In the genomic region with DNA sequence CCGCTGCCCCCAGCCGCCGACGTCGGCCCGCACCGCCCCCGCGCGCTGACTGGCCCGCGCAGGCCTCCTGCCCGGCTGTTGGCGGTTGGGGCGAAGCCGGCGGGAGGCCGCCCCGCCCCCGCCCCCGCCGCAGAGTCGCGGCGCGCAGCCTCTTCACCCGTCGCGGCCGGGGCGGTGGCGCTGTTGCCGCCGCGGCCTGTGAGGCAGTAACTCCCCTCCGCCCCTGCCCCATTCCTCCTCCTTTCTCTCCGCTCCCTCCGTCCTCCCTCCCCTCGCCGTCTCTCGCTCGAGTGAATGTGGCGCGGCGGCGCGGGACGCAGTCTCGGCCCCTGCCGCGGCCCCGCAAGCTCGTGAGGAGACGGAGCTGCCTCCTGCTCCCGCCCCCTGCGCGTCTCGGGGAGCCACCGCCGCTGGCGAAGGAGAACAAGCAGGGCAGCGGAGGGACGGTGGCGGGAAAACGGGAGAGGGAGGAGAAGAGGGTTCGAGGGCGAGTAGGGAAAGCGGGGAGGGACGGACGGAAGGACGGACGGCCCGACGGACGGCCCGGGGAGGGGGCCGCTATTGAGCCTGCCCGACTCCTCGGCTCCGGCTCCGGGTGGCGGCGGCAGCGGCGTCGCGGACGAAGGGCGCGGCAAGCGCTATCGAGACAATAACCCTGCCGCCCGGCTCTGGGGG, we compare ENCODE assay signal across 1 cellular context.
A peak's percentile ranks its signal among the peaks of the same experiment; 100 is the strongest.
TF ChIP-seq lines count a peak whose summit lies in the region.

No MANE protein-coding gene starts in this region.

TF ChIP-seq in HepG2, 621 proteins besides CTCF, POLR2A, EP300 and RAD21 (continued from another document and continues in another):
- TF ChIP-seq, protein P1, sequence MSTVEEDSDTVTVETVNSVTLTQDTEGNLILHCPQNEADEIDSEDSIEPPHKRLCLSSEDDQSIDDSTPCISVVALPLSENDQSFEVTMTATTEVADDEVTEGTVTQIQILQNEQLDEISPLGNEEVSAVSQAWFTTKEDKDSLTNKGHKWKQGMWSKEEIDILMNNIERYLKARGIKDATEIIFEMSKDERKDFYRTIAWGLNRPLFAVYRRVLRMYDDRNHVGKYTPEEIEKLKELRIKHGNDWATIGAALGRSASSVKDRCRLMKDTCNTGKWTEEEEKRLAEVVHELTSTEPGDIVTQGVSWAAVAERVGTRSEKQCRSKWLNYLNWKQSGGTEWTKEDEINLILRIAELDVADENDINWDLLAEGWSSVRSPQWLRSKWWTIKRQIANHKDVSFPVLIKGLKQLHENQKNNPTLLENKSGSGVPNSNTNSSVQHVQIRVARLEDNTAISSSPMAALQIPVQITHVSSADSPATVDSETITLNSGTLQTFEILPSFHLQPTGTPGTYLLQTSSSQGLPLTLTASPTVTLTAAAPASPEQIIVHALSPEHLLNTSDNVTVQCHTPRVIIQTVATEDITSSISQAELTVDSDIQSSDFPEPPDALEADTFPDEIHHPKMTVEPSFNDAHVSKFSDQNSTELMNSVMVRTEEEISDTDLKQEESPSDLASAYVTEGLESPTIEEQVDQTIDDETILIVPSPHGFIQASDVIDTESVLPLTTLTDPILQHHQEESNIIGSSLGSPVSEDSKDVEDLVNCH (CRISPR knock-in tag; IDR thresholded peaks at IDR 0.05): no peak
- TF ChIP-seq, protein P2, sequence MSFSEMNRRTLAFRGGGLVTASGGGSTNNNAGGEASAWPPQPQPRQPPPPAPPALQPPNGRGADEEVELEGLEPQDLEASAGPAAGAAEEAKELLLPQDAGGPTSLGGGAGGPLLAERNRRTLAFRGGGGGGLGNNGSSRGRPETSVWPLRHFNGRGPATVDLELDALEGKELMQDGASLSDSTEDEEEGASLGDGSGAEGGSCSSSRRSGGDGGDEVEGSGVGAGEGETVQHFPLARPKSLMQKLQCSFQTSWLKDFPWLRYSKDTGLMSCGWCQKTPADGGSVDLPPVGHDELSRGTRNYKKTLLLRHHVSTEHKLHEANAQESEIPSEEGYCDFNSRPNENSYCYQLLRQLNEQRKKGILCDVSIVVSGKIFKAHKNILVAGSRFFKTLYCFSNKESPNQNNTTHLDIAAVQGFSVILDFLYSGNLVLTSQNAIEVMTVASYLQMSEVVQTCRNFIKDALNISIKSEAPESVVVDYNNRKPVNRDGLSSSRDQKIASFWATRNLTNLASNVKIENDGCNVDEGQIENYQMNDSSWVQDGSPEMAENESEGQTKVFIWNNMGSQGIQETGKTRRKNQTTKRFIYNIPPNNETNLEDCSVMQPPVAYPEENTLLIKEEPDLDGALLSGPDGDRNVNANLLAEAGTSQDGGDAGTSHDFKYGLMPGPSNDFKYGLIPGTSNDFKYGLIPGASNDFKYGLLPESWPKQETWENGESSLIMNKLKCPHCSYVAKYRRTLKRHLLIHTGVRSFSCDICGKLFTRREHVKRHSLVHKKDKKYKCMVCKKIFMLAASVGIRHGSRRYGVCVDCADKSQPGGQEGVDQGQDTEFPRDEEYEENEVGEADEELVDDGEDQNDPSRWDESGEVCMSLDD (CRISPR knock-in tag; IDR thresholded peaks at IDR 0.05; ENCODE audit: borderline replicate concordance): no peak
- TF ChIP-seq PAWR (CRISPR knock-in tag; IDR thresholded peaks at IDR 0.05; ENCODE audit: borderline replicate concordance) (no peak), ZNF556 (CRISPR knock-in tag; IDR thresholded peaks at IDR 0.05; ENCODE audit: borderline replicate concordance) (no peak), ZNF660 (CRISPR knock-in tag; IDR thresholded peaks at IDR 0.05; ENCODE audit: borderline replicate concordance, low read depth) (no peak), IKZF4 (CRISPR knock-in tag; IDR thresholded peaks at IDR 0.05; ENCODE audit: borderline replicate concordance, low read depth, not compliant biosample characterization) (no peak), MIER3 (CRISPR knock-in tag; IDR thresholded peaks at IDR 0.05; ENCODE audit: borderline replicate concordance) (peak; percentile 43; the same call in 1 of the 2 replicates), SNRNP70 (IDR thresholded peaks at IDR 0.05; ENCODE audit: low read depth, low read length) (no peak), ZNF30 (CRISPR knock-in tag; IDR thresholded peaks at IDR 0.05) (no peak), CENPX (CRISPR knock-in tag; IDR thresholded peaks at IDR 0.05) (no peak), ZSCAN9 (CRISPR knock-in tag; IDR thresholded peaks at IDR 0.05; ENCODE audit: borderline replicate concordance) (peak; percentile 59), HNF4G (IDR thresholded peaks at IDR 0.05; ENCODE audit: borderline replicate concordance, low read depth, low read length) (0 out of 2 replicates have a peak, but pooled peaks have one; percentile 16), HNF4G (CRISPR knock-in tag; IDR thresholded peaks at IDR 0.05; ENCODE audit: borderline replicate concordance, low read depth) (no peak), ELF3 (CRISPR knock-in tag; IDR thresholded peaks at IDR 0.05) (no peak), ZNF350 (CRISPR knock-in tag; IDR thresholded peaks at IDR 0.05; ENCODE audit: borderline replicate concordance, low read depth) (no peak), ZNF788 (CRISPR knock-in tag; IDR thresholded peaks at IDR 0.05; ENCODE audit: borderline replicate concordance) (no peak), ZNF496 (CRISPR knock-in tag; IDR thresholded peaks at IDR 0.05; ENCODE audit: insufficient replicate concordance) (no peak), MEIS1 (CRISPR knock-in tag; IDR thresholded peaks at IDR 0.05; ENCODE audit: borderline replicate concordance) (no peak), HNRNPL (IDR thresholded peaks at IDR 0.05; ENCODE audit: low read depth, low read length) (no peak), ZFY (CRISPR knock-in tag; IDR thresholded peaks at IDR 0.05) (peak; percentile 69), SOX13 (IDR thresholded peaks at IDR 0.05) (no peak; the same call in 1 of the 2 replicates), SOX13 (CRISPR knock-in tag; conservative IDR thresholded peaks at IDR 0.05 in 1 of 2, IDR thresholded peaks at IDR 0.05 in 1 of 2) (peak in 1 of 2 experiments; percentile 52; a peak in 2 of 4 replicates), ZNF333 (CRISPR knock-in tag; IDR thresholded peaks at IDR 0.05; ENCODE audit: borderline replicate concordance) (0 out of 2 replicates have a peak, but pooled peaks have one; percentile 2)
- TF ChIP-seq, protein P3, sequence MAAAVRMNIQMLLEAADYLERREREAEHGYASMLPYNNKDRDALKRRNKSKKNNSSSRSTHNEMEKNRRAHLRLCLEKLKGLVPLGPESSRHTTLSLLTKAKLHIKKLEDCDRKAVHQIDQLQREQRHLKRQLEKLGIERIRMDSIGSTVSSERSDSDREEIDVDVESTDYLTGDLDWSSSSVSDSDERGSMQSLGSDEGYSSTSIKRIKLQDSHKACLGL (CRISPR knock-in tag; IDR thresholded peaks at IDR 0.05): 0 out of 2 replicates have a peak, but pooled peaks have one; percentile 13
- TF ChIP-seq, protein P4, sequence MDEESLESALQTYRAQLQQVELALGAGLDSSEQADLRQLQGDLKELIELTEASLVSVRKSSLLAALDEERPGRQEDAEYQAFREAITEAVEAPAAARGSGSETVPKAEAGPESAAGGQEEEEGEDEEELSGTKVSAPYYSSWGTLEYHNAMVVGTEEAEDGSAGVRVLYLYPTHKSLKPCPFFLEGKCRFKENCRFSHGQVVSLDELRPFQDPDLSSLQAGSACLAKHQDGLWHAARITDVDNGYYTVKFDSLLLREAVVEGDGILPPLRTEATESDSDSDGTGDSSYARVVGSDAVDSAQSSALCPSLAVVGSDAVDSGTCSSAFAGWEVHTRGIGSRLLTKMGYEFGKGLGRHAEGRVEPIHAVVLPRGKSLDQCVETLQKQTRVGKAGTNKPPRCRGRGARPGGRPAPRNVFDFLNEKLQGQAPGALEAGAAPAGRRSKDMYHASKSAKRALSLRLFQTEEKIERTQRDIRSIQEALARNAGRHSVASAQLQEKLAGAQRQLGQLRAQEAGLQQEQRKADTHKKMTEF (CRISPR knock-in tag; IDR thresholded peaks at IDR 0.05): no peak; the same call in 1 of the 2 replicates
- TF ChIP-seq, protein P5, sequence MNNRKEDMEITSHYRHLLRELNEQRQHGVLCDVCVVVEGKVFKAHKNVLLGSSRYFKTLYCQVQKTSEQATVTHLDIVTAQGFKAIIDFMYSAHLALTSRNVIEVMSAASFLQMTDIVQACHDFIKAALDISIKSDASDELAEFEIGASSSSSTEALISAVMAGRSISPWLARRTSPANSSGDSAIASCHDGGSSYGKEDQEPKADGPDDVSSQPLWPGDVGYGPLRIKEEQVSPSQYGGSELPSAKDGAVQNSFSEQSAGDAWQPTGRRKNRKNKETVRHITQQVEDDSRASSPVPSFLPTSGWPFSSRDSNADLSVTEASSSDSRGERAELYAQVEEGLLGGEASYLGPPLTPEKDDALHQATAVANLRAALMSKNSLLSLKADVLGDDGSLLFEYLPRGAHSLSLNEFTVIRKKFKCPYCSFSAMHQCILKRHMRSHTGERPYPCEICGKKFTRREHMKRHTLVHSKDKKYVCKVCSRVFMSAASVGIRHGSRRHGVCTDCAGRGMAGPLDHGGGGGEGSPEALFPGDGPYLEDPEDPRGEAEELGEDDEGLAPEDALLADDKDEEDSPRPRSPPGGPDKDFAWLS (CRISPR knock-in tag; IDR thresholded peaks at IDR 0.05; ENCODE audit: borderline replicate concordance): no peak
- TF ChIP-seq, protein P6, sequence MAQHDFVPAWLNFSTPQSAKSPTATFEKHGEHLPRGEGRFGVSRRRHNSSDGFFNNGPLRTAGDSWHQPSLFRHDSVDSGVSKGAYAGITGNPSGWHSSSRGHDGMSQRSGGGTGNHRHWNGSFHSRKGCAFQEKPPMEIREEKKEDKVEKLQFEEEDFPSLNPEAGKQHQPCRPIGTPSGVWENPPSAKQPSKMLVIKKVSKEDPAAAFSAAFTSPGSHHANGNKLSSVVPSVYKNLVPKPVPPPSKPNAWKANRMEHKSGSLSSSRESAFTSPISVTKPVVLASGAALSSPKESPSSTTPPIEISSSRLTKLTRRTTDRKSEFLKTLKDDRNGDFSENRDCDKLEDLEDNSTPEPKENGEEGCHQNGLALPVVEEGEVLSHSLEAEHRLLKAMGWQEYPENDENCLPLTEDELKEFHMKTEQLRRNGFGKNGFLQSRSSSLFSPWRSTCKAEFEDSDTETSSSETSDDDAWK (CRISPR knock-in tag; IDR thresholded peaks at IDR 0.05): no peak
- TF ChIP-seq, protein P7, sequence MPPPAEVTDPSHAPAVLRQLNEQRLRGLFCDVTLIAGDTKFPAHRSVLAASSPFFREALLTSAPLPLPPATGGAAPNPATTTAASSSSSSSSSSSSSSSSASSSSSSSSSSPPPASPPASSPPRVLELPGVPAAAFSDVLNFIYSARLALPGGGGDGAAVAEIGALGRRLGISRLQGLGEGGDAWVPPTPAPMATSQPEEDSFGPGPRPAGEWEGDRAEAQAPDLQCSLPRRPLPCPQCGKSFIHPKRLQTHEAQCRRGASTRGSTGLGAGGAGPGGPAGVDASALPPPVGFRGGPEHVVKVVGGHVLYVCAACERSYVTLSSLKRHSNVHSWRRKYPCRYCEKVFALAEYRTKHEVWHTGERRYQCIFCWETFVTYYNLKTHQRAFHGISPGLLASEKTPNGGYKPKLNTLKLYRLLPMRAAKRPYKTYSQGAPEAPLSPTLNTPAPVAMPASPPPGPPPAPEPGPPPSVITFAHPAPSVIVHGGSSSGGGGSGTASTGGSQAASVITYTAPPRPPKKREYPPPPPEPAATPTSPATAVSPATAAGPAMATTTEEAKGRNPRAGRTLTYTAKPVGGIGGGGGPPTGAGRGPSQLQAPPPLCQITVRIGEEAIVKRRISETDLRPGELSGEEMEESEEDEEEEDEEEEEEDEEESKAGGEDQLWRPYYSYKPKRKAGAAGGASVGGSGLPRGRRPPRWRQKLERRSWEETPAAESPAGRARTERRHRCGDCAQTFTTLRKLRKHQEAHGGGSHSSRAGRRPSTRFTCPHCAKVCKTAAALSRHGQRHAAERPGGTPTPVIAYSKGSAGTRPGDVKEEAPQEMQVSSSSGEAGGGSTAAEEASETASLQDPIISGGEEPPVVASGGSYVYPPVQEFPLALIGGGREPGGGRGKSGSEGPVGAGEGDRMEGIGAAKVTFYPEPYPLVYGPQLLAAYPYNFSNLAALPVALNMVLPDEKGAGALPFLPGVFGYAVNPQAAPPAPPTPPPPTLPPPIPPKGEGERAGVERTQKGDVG (CRISPR knock-in tag; IDR thresholded peaks at IDR 0.05; ENCODE audit: borderline replicate concordance): no peak
- TF ChIP-seq, protein P8, sequence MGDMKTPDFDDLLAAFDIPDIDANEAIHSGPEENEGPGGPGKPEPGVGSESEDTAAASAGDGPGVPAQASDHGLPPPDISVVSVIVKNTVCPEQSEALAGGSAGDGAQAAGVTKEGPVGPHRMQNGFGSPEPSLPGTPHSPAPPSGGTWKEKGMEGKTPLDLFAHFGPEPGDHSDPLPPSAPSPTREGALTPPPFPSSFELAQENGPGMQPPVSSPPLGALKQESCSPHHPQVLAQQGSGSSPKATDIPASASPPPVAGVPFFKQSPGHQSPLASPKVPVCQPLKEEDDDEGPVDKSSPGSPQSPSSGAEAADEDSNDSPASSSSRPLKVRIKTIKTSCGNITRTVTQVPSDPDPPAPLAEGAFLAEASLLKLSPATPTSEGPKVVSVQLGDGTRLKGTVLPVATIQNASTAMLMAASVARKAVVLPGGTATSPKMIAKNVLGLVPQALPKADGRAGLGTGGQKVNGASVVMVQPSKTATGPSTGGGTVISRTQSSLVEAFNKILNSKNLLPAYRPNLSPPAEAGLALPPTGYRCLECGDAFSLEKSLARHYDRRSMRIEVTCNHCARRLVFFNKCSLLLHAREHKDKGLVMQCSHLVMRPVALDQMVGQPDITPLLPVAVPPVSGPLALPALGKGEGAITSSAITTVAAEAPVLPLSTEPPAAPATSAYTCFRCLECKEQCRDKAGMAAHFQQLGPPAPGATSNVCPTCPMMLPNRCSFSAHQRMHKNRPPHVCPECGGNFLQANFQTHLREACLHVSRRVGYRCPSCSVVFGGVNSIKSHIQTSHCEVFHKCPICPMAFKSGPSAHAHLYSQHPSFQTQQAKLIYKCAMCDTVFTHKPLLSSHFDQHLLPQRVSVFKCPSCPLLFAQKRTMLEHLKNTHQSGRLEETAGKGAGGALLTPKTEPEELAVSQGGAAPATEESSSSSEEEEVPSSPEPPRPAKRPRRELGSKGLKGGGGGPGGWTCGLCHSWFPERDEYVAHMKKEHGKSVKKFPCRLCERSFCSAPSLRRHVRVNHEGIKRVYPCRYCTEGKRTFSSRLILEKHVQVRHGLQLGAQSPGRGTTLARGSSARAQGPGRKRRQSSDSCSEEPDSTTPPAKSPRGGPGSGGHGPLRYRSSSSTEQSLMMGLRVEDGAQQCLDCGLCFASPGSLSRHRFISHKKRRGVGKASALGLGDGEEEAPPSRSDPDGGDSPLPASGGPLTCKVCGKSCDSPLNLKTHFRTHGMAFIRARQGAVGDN (CRISPR knock-in tag; IDR thresholded peaks at IDR 0.05): peak; percentile 53; the same call in 1 of the 2 replicates
- TF ChIP-seq, protein P9, sequence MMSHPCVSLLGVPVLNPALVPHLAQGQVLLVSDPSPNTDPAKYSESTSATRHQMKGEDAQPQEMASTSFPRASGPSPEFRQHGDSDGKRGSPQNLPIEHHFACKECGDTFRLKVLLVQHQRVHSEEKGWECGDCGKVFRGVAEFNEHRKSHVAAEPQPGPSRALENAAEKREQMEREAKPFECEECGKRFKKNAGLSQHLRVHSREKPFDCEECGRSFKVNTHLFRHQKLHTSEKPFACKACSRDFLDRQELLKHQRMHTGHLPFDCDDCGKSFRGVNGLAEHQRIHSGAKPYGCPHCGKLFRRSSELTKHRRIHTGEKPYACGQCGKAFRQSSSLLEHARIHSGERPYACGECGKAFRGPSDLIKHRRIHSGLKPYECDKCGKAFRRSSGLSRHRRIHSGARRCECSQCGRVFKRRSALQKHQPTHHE (CRISPR knock-in tag; IDR thresholded peaks at IDR 0.05; ENCODE audit: borderline replicate concordance): no peak
- TF ChIP-seq, protein P10, sequence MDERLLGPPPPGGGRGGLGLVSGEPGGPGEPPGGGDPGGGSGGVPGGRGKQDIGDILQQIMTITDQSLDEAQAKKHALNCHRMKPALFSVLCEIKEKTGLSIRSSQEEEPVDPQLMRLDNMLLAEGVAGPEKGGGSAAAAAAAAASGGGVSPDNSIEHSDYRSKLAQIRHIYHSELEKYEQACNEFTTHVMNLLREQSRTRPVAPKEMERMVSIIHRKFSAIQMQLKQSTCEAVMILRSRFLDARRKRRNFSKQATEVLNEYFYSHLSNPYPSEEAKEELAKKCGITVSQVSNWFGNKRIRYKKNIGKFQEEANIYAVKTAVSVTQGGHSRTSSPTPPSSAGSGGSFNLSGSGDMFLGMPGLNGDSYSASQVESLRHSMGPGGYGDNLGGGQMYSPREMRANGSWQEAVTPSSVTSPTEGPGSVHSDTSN (CRISPR knock-in tag; IDR thresholded peaks at IDR 0.05): no peak
